ENCODE assay signal across 9 cellular contexts in genomic region chr20:2430538-2430937, GRCh38. TPM values are rescaled to one million over a fixed set of nuclear protein-coding genes. Genes with fewer than 3 reads are reported as not detected.
"Had no signal": no experiment of that assay in that cellular context is flagged by ENCODE, and none has a peak within 500 bp of the region (broad histone marks: within the 10 kb centered on the region; RNA-seq: fewer than 3 reads in every experiment).

No MANE protein-coding gene starts in this region.

- FAIRE-seq: G401.6, GM12878, GM12891, GM12892, GM18507, GM19239 had no signal

- H3K4me3 ChIP-seq: GM12878 had no signal

- DNase-seq: GDM1, GF-D8 had no signal

RNA-seq across cellular contexts. Expression of gene TGM6, which starts 49.8 kb away (rescaled TPM):
- total RNA-seq: G401, GM12878 had no signal
- polyA plus RNA-seq: GM12878 had no signal
